Comparison of ENCODE assay signal across 9 cellular contexts in the genomic region with DNA sequence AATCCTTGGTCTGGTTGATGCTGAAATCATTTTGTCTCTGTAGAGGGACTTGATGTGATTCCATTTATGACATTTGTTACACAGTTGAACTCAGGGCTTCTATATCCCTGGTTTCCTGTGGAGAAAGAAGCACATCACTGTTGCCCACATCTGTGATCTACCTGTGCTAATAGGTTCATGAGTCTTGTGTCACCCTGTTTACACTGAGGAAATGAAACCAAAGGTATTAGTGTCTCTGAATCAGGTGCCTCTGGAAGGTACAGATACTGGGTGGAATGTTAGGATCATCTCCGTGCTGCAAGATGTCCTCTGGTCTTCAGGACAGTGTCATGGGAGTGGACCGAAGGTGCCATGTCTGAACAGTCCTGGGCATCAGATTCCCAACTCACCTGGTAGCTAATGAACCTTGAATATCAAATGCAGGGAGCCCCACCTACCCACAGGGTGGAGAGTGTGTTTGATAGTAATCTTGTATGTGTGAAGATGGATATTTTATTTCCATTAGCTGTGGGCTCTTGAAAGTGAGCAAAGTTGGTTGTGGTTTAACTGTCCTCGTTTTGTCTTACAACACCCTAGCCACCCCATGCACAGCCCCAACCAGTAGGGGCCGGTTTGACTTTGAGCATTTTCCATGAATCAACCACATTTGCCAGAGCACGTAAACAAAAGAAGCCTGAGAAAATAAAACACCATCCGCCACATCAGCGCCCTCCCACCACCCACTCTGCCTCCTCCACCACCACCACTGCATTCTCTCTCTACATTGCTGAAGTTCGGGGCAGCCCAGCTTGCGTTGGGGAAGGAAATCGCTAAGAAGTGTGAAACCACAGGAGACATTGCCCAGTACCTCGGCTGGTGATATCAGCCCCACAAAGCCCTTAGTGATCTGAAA. TPM values are rescaled to one million over a fixed set of nuclear protein-coding genes. Genes with fewer than 3 reads are reported as not detected.
DNase-seq lines count a peak whose midpoint lies in the region; ATAC-seq and TF ChIP-seq lines count a peak whose summit lies in the region.
"Had no signal": no experiment of that assay in that cellular context is flagged by ENCODE, and none has a peak within 500 bp of the region (broad histone marks: within the 10 kb centered on the region; RNA-seq: fewer than 3 reads in every experiment).

No MANE protein-coding gene starts in this region.

- H3K27ac ChIP-seq in 22Rv1: peak overlapping the region; percentile 42
- peak overlapping the region; percentile 99 for H3K27ac ChIP-seq in KOPT-K1 (ENCODE audit: low read depth, low read length, poor library complexity, severe bottlenecking)
- no peak overlapping the region for H3K27ac ChIP-seq in right cardiac atrium (ENCODE audit: low read length)
- H3K27ac ChIP-seq: thoracic aorta had no signal

- DNase-seq in activated CD8-positive, alpha-beta memory T cell treated with anti-CD3 and anti-CD28 coated beads for 24 hours: peak; percentile 85
- DNase-seq in right cardiac atrium: peak in 1 of 3 donors; percentile 52
- peak; percentile 49 to 71 for DNase-seq in stimulated activated CD8-positive, alpha-beta memory T cell treated with anti-CD3 and anti-CD28 coated beads, Interleukin-7, amount 100 ng/mL, for 1 hour (ENCODE audit: low read depth in 2 of 2)
- DNase-seq in midbrain (lab: John Stamatoyannopoulos, UW): no peak
- DNase-seq in DMS53 (lab: John Stamatoyannopoulos, UW): no peak

- intact Hi-C loops in right cardiac atrium (cut with DNase I): no loop called here

- no peaks in the 10 kb centered on the region for H3K4me1 ChIP-seq in right cardiac atrium (ENCODE audit: control insufficient read depth, insufficient read depth, low read length)

- H3K27me3 ChIP-seq in right cardiac atrium (ENCODE audit: control insufficient read depth, insufficient read depth): no peaks in the 10 kb centered on the region

- H3K4me3 ChIP-seq in right cardiac atrium (ENCODE audit: low read length): no peak overlapping the region
- H3K4me3 ChIP-seq: thoracic aorta had no signal

- peak; percentile 85 for ATAC-seq in GM21390 (IDR thresholded peaks at IDR 0.05; ENCODE audit: unreplicated experiment)
- peak; percentile 16 to 31 for ATAC-seq in right cardiac atrium

- no peak for TF ChIP-seq CTCF in 22Rv1 (IDR thresholded peaks at IDR 0.05)

- H3K9me3 ChIP-seq in KOPT-K1 (ENCODE audit: insufficient read depth, low read length, poor library complexity, severe bottlenecking): no peaks in the 10 kb centered on the region
- H3K9me3 ChIP-seq in right cardiac atrium (ENCODE audit: control insufficient read depth, low read length): no peaks in the 10 kb centered on the region
- H3K9me3 ChIP-seq: thoracic aorta had no signal

- 65% methylated on average over 11 of the region's 11 CpGs for WGBS in right cardiac atrium

- peaks cover 23% of the 10 kb centered on the region for H3K36me3 ChIP-seq in KOPT-K1 (ENCODE audit: insufficient read depth, low read length)

RNA-seq across cellular contexts. Expression of gene STARD3NL, which starts 54.7 kb away (rescaled TPM):
- total RNA-seq in right cardiac atrium: 10 to 100 TPM; 32.1 to 45.1 (median 33.6) TPM
- 31.9 TPM for polyA plus RNA-seq in right cardiac atrium

Comparison
In these comparisons a context has a peak if more than half of its experiments do, and no peak if none do; other contexts are left out.
1. DNase-seq: peak in activated CD8-positive, alpha-beta memory T cell treated with anti-CD3 and anti-CD28 coated beads for 24 hours (single experiment) and stimulated activated CD8-positive, alpha-beta memory T cell treated with anti-CD3 and anti-CD28 coated beads, Interleukin-7, amount 100 ng/mL, for 1 hour (2 of 2); none in midbrain (single experiment) and DMS53 (single experiment).